14 cellular contexts compared by ENCODE assay signal in the genomic region with DNA sequence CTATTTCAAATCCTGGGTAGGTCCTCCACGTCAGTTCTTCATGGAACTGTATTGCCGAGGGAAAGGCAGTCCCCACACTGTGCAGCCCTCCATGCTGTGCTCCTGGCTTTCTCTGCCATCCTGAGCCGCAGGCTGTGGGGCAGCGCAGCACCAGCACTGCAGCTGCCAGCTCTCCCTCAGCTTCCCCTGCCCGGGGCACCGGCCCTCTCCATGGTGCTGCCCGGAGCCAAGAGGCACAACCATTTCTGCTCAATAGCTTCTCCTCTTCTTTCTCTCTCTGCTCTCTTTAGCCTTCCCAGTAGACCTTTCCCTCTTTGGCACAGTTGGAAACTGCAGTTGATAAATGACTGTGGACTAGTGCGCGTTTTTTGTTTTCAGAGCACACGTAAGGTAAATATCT. TPM values are rescaled to one million over a fixed set of nuclear protein-coding genes. Genes with fewer than 3 reads are reported as not detected.
DNase-seq lines count a peak whose midpoint lies in the region; ATAC-seq and TF ChIP-seq lines count a peak whose summit lies in the region.
"Had no signal": no experiment of that assay in that cellular context is flagged by ENCODE, and none has a peak within 500 bp of the region (broad histone marks: within the 10 kb centered on the region; RNA-seq: fewer than 3 reads in every experiment).

No MANE protein-coding gene starts in this region.

- peaks cover 44% of the 10 kb centered on the region for H3K4me1 Mint-ChIP-seq in Caco-2 (ENCODE audit: low read depth, unreplicated experiment)
- no peaks in the 10 kb centered on the region for H3K4me1 Mint-ChIP-seq in CD4-positive, alpha-beta T cell (ENCODE audit: low read depth)
- H3K4me1 Mint-ChIP-seq: stimulated activated naive CD8-positive, alpha-beta T cell treated with anti-CD3 and anti-CD28 coated beads, Interleukin-15, amount 100 ng/mL, for 72 hours had no signal

- H2AFZ ChIP-seq in osteoblast (ENCODE audit: low read length) = no peak overlapping the region

- H3K27ac Mint-ChIP-seq in Caco-2 (ENCODE audit: unreplicated experiment) = peak overlapping the region; percentile 95
- no peak overlapping the region for H3K27ac Mint-ChIP-seq in CD4-positive, alpha-beta T cell

- H3K27me3 ChIP-seq in Caco-2 (replicated peaks; ENCODE audit: control insufficient read depth, insufficient read depth, low read length) = no peaks in the 10 kb centered on the region
- H3K27me3 ChIP-seq in heart right ventricle = no peaks in the 10 kb centered on the region
- no peaks in the 10 kb centered on the region for H3K27me3 ChIP-seq in osteoblast (ENCODE audit: insufficient read depth, low read length)
- no peaks in the 10 kb centered on the region for H3K27me3 ChIP-seq in CD4-positive, alpha-beta T cell (ENCODE audit: control insufficient read depth, insufficient read depth, low read length)

- TF ChIP-seq CTCF in Caco-2 (IDR thresholded peaks at IDR 0.05; ENCODE audit: insufficient read depth in 1 of 2, low read depth in 1 of 2, low read length in 1 of 2, severe bottlenecking in 1 of 2, unreplicated experiment in 1 of 2) (no peak), heart right ventricle (IDR thresholded peaks at IDR 0.05) (no peak), osteoblast (IDR thresholded peaks at IDR 0.05; ENCODE audit: extremely low read depth, low read depth, low read length) (no peak)
- no peak for TF ChIP-seq CTCF in CD4-positive, alpha-beta T cell (IDR thresholded peaks at IDR 0.05)

- CTCF ChIA-PET in Caco-2 (lab: Charles Lee) = interaction anchor here (1.2 kb wide), 1 partner anchor 26 kb away, joined by 6 read pairs; the partner anchor contains the start of gene ANKRD39
- CTCF ChIA-PET in CD4-positive, alpha-beta T cell (lab: Charles Lee) = no interaction called here

- no peaks in the 10 kb centered on the region for H3K27me3 Mint-ChIP-seq in Caco-2 (ENCODE audit: insufficient read depth, unreplicated experiment)
- H3K27me3 Mint-ChIP-seq in CD4-positive, alpha-beta T cell = no peaks in the 10 kb centered on the region
- H3K27me3 Mint-ChIP-seq: CD4-positive, alpha-beta memory T cell; stimulated activated naive CD8-positive, alpha-beta T cell treated with anti-CD3 and anti-CD28 coated beads, Interleukin-15, amount 100 ng/mL, for 72 hours had no signal

- H3K4me1 ChIP-seq in Caco-2 = peaks cover 27% of the 10 kb centered on the region
- peaks cover 0 to 30% (median 14%) of the 10 kb centered on the region in 9 donors for H3K4me1 ChIP-seq in heart right ventricle
- H3K4me1 ChIP-seq in osteoblast (ENCODE audit: insufficient read depth, low read length) = peaks cover 6% of the 10 kb centered on the region

- H3K36me3 ChIP-seq in Caco-2 (ENCODE audit: control insufficient read depth, insufficient read depth, low read length) (peaks cover 11% of the 10 kb centered on the region), heart right ventricle (peaks cover 0 to 97% (median 55%) of the 10 kb centered on the region in 9 donors), osteoblast (ENCODE audit: insufficient read depth, low read length) (peaks cover 4% of the 10 kb centered on the region)

- no peaks in the 10 kb centered on the region for H4K20me1 ChIP-seq in osteoblast (ENCODE audit: insufficient read depth, low read length)

- H3K4me3 ChIP-seq in Caco-2 (ENCODE audit: low read depth, low read length) (no peak overlapping the region), heart right ventricle (no peak overlapping the region), osteoblast (ENCODE audit: insufficient read depth, low read length) (no peak overlapping the region)
- H3K4me3 ChIP-seq: lower lobe of right lung had no signal

- peak overlapping the region; percentile 8 for H3K4me3 Mint-ChIP-seq in Caco-2 (ENCODE audit: unreplicated experiment)
- no peak overlapping the region for H3K4me3 Mint-ChIP-seq in CD4-positive, alpha-beta T cell
- H3K4me3 Mint-ChIP-seq: CD4-positive, alpha-beta memory T cell; stimulated activated naive CD8-positive, alpha-beta T cell treated with anti-CD3 and anti-CD28 coated beads, Interleukin-15, amount 100 ng/mL, for 72 hours had no signal

- peaks cover 97% of the 10 kb centered on the region for H3K36me3 Mint-ChIP-seq in Caco-2 (ENCODE audit: insufficient read depth, unreplicated experiment)
- H3K36me3 Mint-ChIP-seq in CD4-positive, alpha-beta T cell (ENCODE audit: low read depth) = peaks cover 81% of the 10 kb centered on the region

- H3K79me2 ChIP-seq in osteoblast (ENCODE audit: insufficient read depth, low read length) = no peaks in the 10 kb centered on the region

- H3K27ac ChIP-seq in heart right ventricle = peak overlapping the region in 1 of 10 donors; percentile 13
- no peak overlapping the region for H3K27ac ChIP-seq in osteoblast (ENCODE audit: low read depth, low read length)
- no peak overlapping the region for H3K27ac ChIP-seq in CD4-positive, alpha-beta T cell (ENCODE audit: low read depth, low read length)
- H3K27ac ChIP-seq: HL-60 had no signal

- no TSS peak for BruUV-seq in Caco-2 (replicated peaks; lab: Mats Ljungman, UMichigan)

- no peak overlapping the region for H3K4me2 ChIP-seq in osteoblast (ENCODE audit: insufficient read depth, low read length)

- no peaks in the 10 kb centered on the region for H3K9me3 Mint-ChIP-seq in Caco-2 (ENCODE audit: unreplicated experiment)
- no peaks in the 10 kb centered on the region for H3K9me3 Mint-ChIP-seq in CD4-positive, alpha-beta T cell
- H3K9me3 Mint-ChIP-seq: CD4-positive, alpha-beta memory T cell; stimulated activated naive CD8-positive, alpha-beta T cell treated with anti-CD3 and anti-CD28 coated beads, Interleukin-15, amount 100 ng/mL, for 72 hours had no signal

- peak in 7 of 8 donors; percentile 53 to 76 (median 64) for ATAC-seq in heart right ventricle
- no peak for ATAC-seq in CD4-positive, alpha-beta T cell (ENCODE audit: poor library complexity)
- ATAC-seq: stimulated activated naive CD8-positive, alpha-beta T cell treated with anti-CD3 and anti-CD28 coated beads, Interleukin-15, amount 100 ng/mL, for 72 hours had no signal

- intact Hi-C loops in Caco-2 (cut with micrococcal nuclease; ENCODE audit: unreplicated experiment) (loop anchor here (1.0 kb wide), 2 partner anchors 7 to 12 kb away; no protein-coding TSS in a partner anchor), heart right ventricle (cut with DNase I) (no loop called here)
- intact Hi-C loops in CD4-positive, alpha-beta T cell (cut with DNase I, micrococcal nuclease) = no loop called here

- DNase-seq in Caco-2 (peak in 1 of 2 experiments; percentile 42), heart right ventricle (no peak), osteoblast (ENCODE audit: insufficient read length, low spot score, missing footprints) (peak; percentile 47), NCI-H2171 (lab: John Stamatoyannopoulos, UW) (no peak), RPMI8226 (no peak), T1000 (lab: John Stamatoyannopoulos, UW) (no peak)
- DNase-seq in CD4-positive, alpha-beta T cell = no peak
- DNase-seq: CD4-positive, alpha-beta memory T cell; lower lobe of right lung; NCI-H446 treated with DMSO at 0.1 percent for 48 hours; stimulated activated CD4-positive, alpha-beta T cell treated with anti-CD3 and anti-CD28 coated beads, Interleukin-4, amount 100 ng/mL, for 24 hours; stimulated activated naive CD8-positive, alpha-beta T cell treated with anti-CD3 and anti-CD28 coated beads, Interleukin-15, amount 100 ng/mL, for 72 hours had no signal

- POLR2A ChIA-PET in Caco-2 (lab: Charles Lee) = interaction anchor here (1.0 kb wide), 1 partner anchor 11 kb away, joined by 3 read pairs; no protein-coding TSS in a partner anchor
- POLR2A ChIA-PET in CD4-positive, alpha-beta T cell (lab: Charles Lee) = no interaction called here

- 67% methylated on average over 10 of the region's 10 CpGs for WGBS in heart right ventricle, 2 donors

- H3K9me3 ChIP-seq in Caco-2 = no peaks in the 10 kb centered on the region
- H3K9me3 ChIP-seq in heart right ventricle = no peaks in the 10 kb centered on the region
- H3K9me3 ChIP-seq in osteoblast (ENCODE audit: low read depth, low read length) = no peaks in the 10 kb centered on the region
- H3K9me3 ChIP-seq in CD4-positive, alpha-beta T cell (ENCODE audit: control insufficient read depth, low read length) = no peaks in the 10 kb centered on the region
- H3K9me3 ChIP-seq: lower lobe of right lung had no signal

TF ChIP-seq in PFSK-1, 5 proteins besides CTCF, POLR2A, EP300 and RAD21 (continues in another document):
- TF ChIP-seq FOXP2 (optimal IDR thresholded peaks at IDR 0.05; ENCODE audit: borderline replicate concordance, extremely low read depth, extremely low read length, insufficient read depth) (no peak), SIN3A (IDR thresholded peaks at IDR 0.05; ENCODE audit: borderline replicate concordance, insufficient read depth, low read length) (no peak)

RNA-seq across cellular contexts. Expression of gene ANKRD23, which starts 12.1 kb away (rescaled TPM):
- total RNA-seq in Caco-2 (2022) (2.5 and 7.4 TPM in 2 replicates), heart right ventricle (10 to 100 TPM in 7 of 10 donors, 1 to 10 TPM in 3; 2.6 to 40.0 (median 14.5) TPM), osteoblast (1.8 and 2.1 TPM in 2 replicates)
- 3.7 TPM for polyA plus RNA-seq in PFSK-1 (2012; ENCODE audit: insufficient read length, low read depth)
- polyA plus RNA-seq in heart right ventricle = 10 to 100 TPM in 1 of 2 donors, under 1 TPM in 1; 0.96 to 17.9 TPM
- total RNA-seq in CD4-positive, alpha-beta T cell = 10 to 100 TPM in 1 of 2 experiments, 1 to 10 TPM in 1; 6.2 to 10.4 TPM

RNA-seq across cellular contexts. Expression of gene CNNM3, which starts 15.6 kb away (rescaled TPM):
- 62.5 and 69.1 TPM in 2 replicates for total RNA-seq in Caco-2 (2022)
- 33.2 TPM for polyA plus RNA-seq in PFSK-1 (2012; ENCODE audit: insufficient read length, low read depth)
- total RNA-seq in heart right ventricle = 10 to 100 TPM in 8 of 10 donors, 1 to 10 TPM in 2; 7.4 to 18.3 (median 13.8) TPM
- polyA plus RNA-seq in heart right ventricle = 1 to 10 TPM; 4.0 to 8.3 TPM
- 8.7 and 8.8 TPM in 2 replicates for total RNA-seq in osteoblast
- total RNA-seq in CD4-positive, alpha-beta T cell = 10 to 100 TPM; 48.7 to 53.5 TPM

RNA-seq across cellular contexts. Expression of gene ANKRD39, which starts 26.1 kb away (rescaled TPM):
- 19.3 and 21.6 TPM in 2 replicates for total RNA-seq in Caco-2 (2022)
- 33.0 TPM for polyA plus RNA-seq in PFSK-1 (2012; ENCODE audit: insufficient read length, low read depth)
- 10 to 100 TPM; 14.2 to 19.2 (median 15.9) TPM for total RNA-seq in heart right ventricle
- polyA plus RNA-seq in heart right ventricle = 10 to 100 TPM; 18.7 to 26.5 TPM
- total RNA-seq in osteoblast = 5.1 and 5.9 TPM in 2 replicates
- total RNA-seq in CD4-positive, alpha-beta T cell = 10 to 100 TPM; 17.2 to 18.3 TPM

RNA-seq across cellular contexts. Expression of gene SEMA4C, which starts 38.2 kb away (rescaled TPM):
- total RNA-seq in Caco-2 (2022) (29.9 and 31.4 TPM in 2 replicates), heart right ventricle (10 to 100 TPM; 16.2 to 43.8 (median 24.5) TPM), osteoblast (28.0 and 29.7 TPM in 2 replicates)
- 109 TPM for polyA plus RNA-seq in PFSK-1 (2012; ENCODE audit: insufficient read length, low read depth)
- 10 to 100 TPM; 14.1 to 18.0 TPM for polyA plus RNA-seq in heart right ventricle
- total RNA-seq in CD4-positive, alpha-beta T cell = 10 to 100 TPM; 55.8 to 56.8 TPM
